ENCODE assay signal across 10 cellular contexts in the genomic region with DNA sequence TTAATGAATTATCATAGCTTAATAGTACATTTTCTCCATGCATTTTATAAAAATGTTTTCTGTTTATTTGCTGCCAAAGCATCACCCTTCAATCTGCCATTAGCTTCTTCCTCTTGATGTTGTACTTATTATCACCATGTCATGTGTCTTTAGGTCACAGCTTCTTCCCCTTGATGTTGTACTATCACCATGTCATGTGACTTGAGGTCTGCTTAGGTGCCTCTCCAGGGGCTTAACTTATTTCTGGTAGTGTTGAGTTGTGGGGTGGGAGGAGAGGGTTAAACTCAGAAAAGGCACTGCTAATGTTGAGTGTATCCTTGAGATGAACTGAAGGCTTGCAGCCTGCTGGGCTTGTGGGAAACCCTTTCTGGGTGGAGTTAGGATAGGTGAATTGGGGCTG.
DNase-seq lines count a peak whose midpoint lies in the region; ATAC-seq and TF ChIP-seq lines count a peak whose summit lies in the region.
"Had no signal": no experiment of that assay in that cellular context is flagged by ENCODE, and none has a peak within 500 bp of the region (broad histone marks: within the 10 kb centered on the region; RNA-seq: fewer than 3 reads in every experiment).

No MANE protein-coding gene starts in this region.

- H3K4me1 ChIP-seq in PC-3 (ENCODE audit: insufficient read depth, low read length) (peaks cover 66% of the 10 kb centered on the region), foreskin keratinocyte (peaks cover 38% of the 10 kb centered on the region), thoracic aorta (ENCODE audit: control insufficient read depth in 1 of 2, low read depth in 2 of 2) (peaks cover 37 to 71% of the 10 kb centered on the region in 2 donors)

- H3K4me1 Mint-ChIP-seq in activated T-cell treated with anti-CD3 and anti-CD28 coated beads, Interleukin-2, amount 50 U/mL, for 72 hours (ENCODE audit: low read depth), result peaks cover 22% of the 10 kb centered on the region
- H3K4me1 Mint-ChIP-seq in activated T-cell treated with anti-CD3 and anti-CD28 coated beads, Interleukin-2, amount 50 U/mL, for 24 hours (ENCODE audit: low read depth), result peaks cover 25% of the 10 kb centered on the region

- H3K4me3 ChIP-seq in PC-3 (ENCODE audit: low read length), result peak overlapping the region; percentile 1; the same call in 1 of the 2 replicates
- no peak overlapping the region for H3K4me3 ChIP-seq in thoracic aorta
- H3K4me3 ChIP-seq: thyroid gland had no signal

- H4K20me1 ChIP-seq in PC-3 (ENCODE audit: low read length), result no peaks in the 10 kb centered on the region

- H3K27me3 ChIP-seq in PC-3 (ENCODE audit: low read length), result no peaks in the 10 kb centered on the region
- H3K27me3 ChIP-seq in foreskin keratinocyte, result no peaks in the 10 kb centered on the region
- no peaks in the 10 kb centered on the region for H3K27me3 ChIP-seq in thoracic aorta (replicated peaks; ENCODE audit: insufficient read depth)
- H3K27me3 ChIP-seq: thyroid gland had no signal

- POLR2A ChIA-PET in PC-3 (lab: Charles Lee; ENCODE audit: unreplicated experiment), result interaction anchor here (0.6 to 0.8 kb wide), 3 partner anchors 32 to 96 kb away, joined by 3 to 4 read pairs (median 3); no protein-coding TSS in a partner anchor

- H3K27ac Mint-ChIP-seq in activated T-cell treated with anti-CD3 and anti-CD28 coated beads, Interleukin-2, amount 50 U/mL, for 72 hours, result peak overlapping the region; percentile 63
- H3K27ac Mint-ChIP-seq in activated T-cell treated with anti-CD3 and anti-CD28 coated beads, Interleukin-2, amount 50 U/mL, for 24 hours, result no peak overlapping the region

- H3K27me3 Mint-ChIP-seq in activated T-cell treated with anti-CD3 and anti-CD28 coated beads, Interleukin-2, amount 50 U/mL, for 72 hours (ENCODE audit: low read depth), result peaks cover 6% of the 10 kb centered on the region
- no peaks in the 10 kb centered on the region for H3K27me3 Mint-ChIP-seq in activated T-cell treated with anti-CD3 and anti-CD28 coated beads, Interleukin-2, amount 50 U/mL, for 24 hours

- ATAC-seq in activated T-cell treated with anti-CD3 and anti-CD28 coated beads, Interleukin-2, amount 50 U/mL, for 72 hours (replicated peaks in 1 of 2), result no peak
- ATAC-seq in PC-3 (no peak), foreskin keratinocyte (no peak), thoracic aorta (ENCODE audit: insufficient number of reproducible peaks, low FRiP score, low read depth) (no peak), GM19328 (IDR thresholded peaks at IDR 0.05; ENCODE audit: unreplicated experiment) (no peak)

- no peaks in the 10 kb centered on the region for H3K36me3 Mint-ChIP-seq in activated T-cell treated with anti-CD3 and anti-CD28 coated beads, Interleukin-2, amount 50 U/mL, for 72 hours (ENCODE audit: insufficient read depth in 2 of 2)
- H3K36me3 Mint-ChIP-seq in activated T-cell treated with anti-CD3 and anti-CD28 coated beads, Interleukin-2, amount 50 U/mL, for 24 hours (ENCODE audit: low read depth), result peaks cover 9% of the 10 kb centered on the region

- H3K4me2 ChIP-seq in PC-3 (ENCODE audit: low read length), result peak overlapping the region; percentile 56

- H3F3A ChIP-seq in PC-3 (ENCODE audit: low read length, unreplicated experiment), result peaks cover 11% of the 10 kb centered on the region

- peak overlapping the region; percentile 0; the same call in 1 of the 2 replicates for H3K9ac ChIP-seq in PC-3 (ENCODE audit: low read length)

- H3K9me3 ChIP-seq in PC-3 (ENCODE audit: low read length) (no peaks in the 10 kb centered on the region), thoracic aorta (no peaks in the 10 kb centered on the region)
- H3K9me3 ChIP-seq: thyroid gland had no signal

- no peak for DNase-seq in activated T-cell treated with anti-CD3 and anti-CD28 coated beads, Interleukin-2, amount 50 U/mL, for 72 hours
- DNase-seq in activated T-cell treated with anti-CD3 and anti-CD28 coated beads, Interleukin-2, amount 50 U/mL, for 24 hours, result no peak
- DNase-seq in PC-3 (no peak), foreskin keratinocyte (no peak), thoracic aorta (ENCODE audit: low spot score) (no peak), T-helper 9 cell (no peak), AG08395 (ENCODE audit: low spot score) (no peak)
- DNase-seq: RPMI8226, thyroid gland had no signal

- H3K27ac ChIP-seq in PC-3 (ENCODE audit: low read length), result peak overlapping the region; percentile 57
- peak overlapping the region; percentile 2 for H3K27ac ChIP-seq in foreskin keratinocyte
- peak overlapping the region; percentile 71 to 78 for H3K27ac ChIP-seq in thoracic aorta

- no peaks in the 10 kb centered on the region for H3K9me3 Mint-ChIP-seq in activated T-cell treated with anti-CD3 and anti-CD28 coated beads, Interleukin-2, amount 50 U/mL, for 72 hours
- H3K9me3 Mint-ChIP-seq in activated T-cell treated with anti-CD3 and anti-CD28 coated beads, Interleukin-2, amount 50 U/mL, for 24 hours, result no peaks in the 10 kb centered on the region

- intact Hi-C loops in PC-3 (cut with micrococcal nuclease), result loop anchor here (5.0 kb wide), 1 partner anchor 206 kb away; a partner anchor contains a TSS

- H3K4me3 Mint-ChIP-seq in activated T-cell treated with anti-CD3 and anti-CD28 coated beads, Interleukin-2, amount 50 U/mL, for 72 hours, result no peak overlapping the region
- no peak overlapping the region for H3K4me3 Mint-ChIP-seq in activated T-cell treated with anti-CD3 and anti-CD28 coated beads, Interleukin-2, amount 50 U/mL, for 24 hours

- CTCF ChIA-PET in PC-3 (lab: Charles Lee), result no interaction called here

- H3K9me2 ChIP-seq in PC-3 (replicated peaks; ENCODE audit: low read length), result no peaks in the 10 kb centered on the region

- TF ChIP-seq CTCF in PC-3 (conservative IDR thresholded peaks at IDR 0.05; ENCODE audit: low read depth, low read length) (no peak), foreskin keratinocyte (conservative IDR thresholded peaks at IDR 0.05) (no peak), thoracic aorta (IDR thresholded peaks at IDR 0.05) (no peak)

- H2AFZ ChIP-seq in PC-3 (ENCODE audit: low read length), result no peak overlapping the region

- no peaks in the 10 kb centered on the region for H3K79me2 ChIP-seq in PC-3 (ENCODE audit: low read length)

- H3K36me3 ChIP-seq in PC-3 (ENCODE audit: low read depth, low read length) (no peaks in the 10 kb centered on the region), thoracic aorta (no peaks in the 10 kb centered on the region)
- H3K36me3 ChIP-seq: thyroid gland had no signal

- no TSS peak for BruUV-seq in PC-3 (replicated peaks; lab: Mats Ljungman, UMichigan)

Comparison
In these comparisons a context has a peak if more than half of its experiments do, and no peak if none do; other contexts are left out.
1. H3K27ac ChIP-seq: peak in every context shown above with its lines; median percentile 74 in thoracic aorta; 57 in PC-3; 2 in foreskin keratinocyte.